Comparison of ENCODE assay signal across 22 cellular contexts in genomic region chr2:64440831-64441230, GRCh38.
"Had no signal": no experiment of that assay in that cellular context is flagged by ENCODE, and none has a peak within 500 bp of the region (broad histone marks: within the 10 kb centered on the region; RNA-seq: fewer than 3 reads in every experiment).

No MANE protein-coding gene starts in this region.

- H3K4me3 ChIP-seq: dorsolateral prefrontal cortex, gastrocnemius medialis, lung, mucosa of descending colon, prostate gland, sigmoid colon, smooth muscle cell, suprapubic skin, transverse colon, upper lobe of right lung, uterus had no signal

- H3K36me3 ChIP-seq: gastrocnemius medialis, prostate gland, sigmoid colon, suprapubic skin, transverse colon, upper lobe of right lung, uterus had no signal

- H3K4me2 ChIP-seq: smooth muscle cell had no signal

- H3K27ac ChIP-seq: dorsolateral prefrontal cortex, prostate gland, sigmoid colon, suprapubic skin, transverse colon, upper lobe of right lung, uterus had no signal

- H3K9me3 ChIP-seq: gastrocnemius medialis, mucosa of descending colon, prostate gland, sigmoid colon, suprapubic skin, transverse colon, upper lobe of right lung, uterus had no signal

- H3K4me1 ChIP-seq: prostate gland, sigmoid colon, suprapubic skin, upper lobe of right lung, uterus had no signal

- H3K27me3 ChIP-seq: dorsolateral prefrontal cortex, gastrocnemius medialis, sigmoid colon, suprapubic skin, transverse colon, upper lobe of right lung, uterus had no signal

- DNase-seq: dorsolateral prefrontal cortex; effector CD4-positive, alpha-beta T cell; foreskin fibroblast; gastrocnemius medialis; head of caudate nucleus; mucosa of descending colon; naive B cell; right cardiac atrium; sigmoid colon; stimulated activated CD4-positive, alpha-beta T cell treated with anti-CD3 and anti-CD28 coated beads, Interleukin-12 subunit alpha, Interleukin-12 subunit beta, amount 100 ng/mL, for 4 hours; stimulated activated CD4-positive, alpha-beta T cell treated with anti-CD3 and anti-CD28 coated beads, Interleukin-1b, Interleukin-23, amount 100 ng/mL, for 48 hours; stimulated activated CD4-positive, alpha-beta T cell treated with anti-CD3 and anti-CD28 coated beads, Interleukin-4, amount 100 ng/mL, for 1 hour; stimulated activated CD8-positive, alpha-beta memory T cell treated with anti-CD3 and anti-CD28 coated beads, Interleukin-4, amount 100 ng/mL, for 48 hours; stimulated activated naive CD4-positive, alpha-beta T cell; stimulated activated naive CD8-positive, alpha-beta T cell treated with anti-CD3 and anti-CD28 coated beads, Interleukin-15, amount 100 ng/mL, for 72 hours; transverse colon; upper lobe of right lung; uterus had no signal
